23 cellular contexts compared by ENCODE assay signal in the genomic region with DNA sequence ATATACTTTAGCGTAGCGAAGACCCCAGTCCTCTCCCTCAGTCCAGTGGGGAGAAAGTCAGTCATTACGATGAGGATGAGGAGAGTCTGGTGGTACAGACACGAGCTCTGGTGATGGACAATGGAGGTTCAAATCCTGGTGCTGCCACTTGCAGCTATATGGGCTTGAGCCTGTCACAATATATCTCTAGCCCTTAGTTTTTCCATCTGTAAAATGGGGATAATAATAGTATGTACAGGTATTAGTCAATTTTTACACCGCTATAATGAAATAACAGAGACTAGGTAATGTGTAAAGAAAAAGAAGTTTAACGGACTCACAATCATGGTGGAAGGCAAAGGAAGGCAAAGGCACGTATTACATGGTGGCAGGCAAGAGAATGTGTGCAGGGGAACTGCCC.
DNase-seq lines count a peak whose midpoint lies in the region; ATAC-seq, FAIRE-seq and TF ChIP-seq lines count a peak whose summit lies in the region.
"Had no signal": no experiment of that assay in that cellular context is flagged by ENCODE, and none has a peak within 500 bp of the region (broad histone marks: within the 10 kb centered on the region; RNA-seq: fewer than 3 reads in every experiment).

No MANE protein-coding gene starts in this region.

- peak overlapping the region; percentile 13 for H3K27ac Mint-ChIP-seq in CD4-positive, alpha-beta T cell
- H3K27ac Mint-ChIP-seq in activated CD8-positive, alpha-beta T cell treated with anti-CD3 and anti-CD28 coated beads for 36 hours, result peak overlapping the region; percentile 6
- peak overlapping the region; percentile 2 to 98 (median 86) for H3K27ac Mint-ChIP-seq in naive B cell
- H3K27ac Mint-ChIP-seq: CD8-positive, alpha-beta T cell; GM23338 had no signal

- no peak for TF ChIP-seq POLR2A in A549 (IDR thresholded peaks at IDR 0.05; ENCODE audit: low read length)

- intact Hi-C loops in CD4-positive, alpha-beta T cell (cut with DNase I, micrococcal nuclease), result loop anchor here in 1 of 2 experiments (5.0 kb wide), 1 partner anchor 85 kb away; no protein-coding TSS in a partner anchor
- intact Hi-C loops in activated CD8-positive, alpha-beta T cell treated with anti-CD3 and anti-CD28 coated beads for 36 hours (cut with micrococcal nuclease), result loop anchor here (5.0 kb wide), 1 partner anchor 80 kb away; no protein-coding TSS in a partner anchor

- peaks cover 72% of the 10 kb centered on the region for H3K4me1 Mint-ChIP-seq in CD4-positive, alpha-beta T cell (ENCODE audit: low read depth)
- H3K4me1 Mint-ChIP-seq in activated CD8-positive, alpha-beta T cell treated with anti-CD3 and anti-CD28 coated beads for 36 hours (ENCODE audit: low read depth), result peaks cover 65% of the 10 kb centered on the region
- peaks cover 63 to 80% (median 64%) of the 10 kb centered on the region in 3 donors for H3K4me1 Mint-ChIP-seq in naive B cell

- no peak overlapping the region for H3K4me3 ChIP-seq in A549
- H3K4me3 ChIP-seq: BLaER1, GM23338, HAP-1, MG63 had no signal

- H3K9me3 Mint-ChIP-seq in CD4-positive, alpha-beta T cell, result no peaks in the 10 kb centered on the region
- H3K9me3 Mint-ChIP-seq in activated CD8-positive, alpha-beta T cell treated with anti-CD3 and anti-CD28 coated beads for 36 hours, result peaks cover 6% of the 10 kb centered on the region
- peaks cover 0 to 4% (median 2%) of the 10 kb centered on the region in 7 donors for H3K9me3 Mint-ChIP-seq in naive B cell
- H3K9me3 Mint-ChIP-seq: CD8-positive, alpha-beta T cell had no signal

- peaks cover 47% of the 10 kb centered on the region for H3K4me1 ChIP-seq in A549

- TF ChIP-seq EP300 in A549 (IDR thresholded peaks at IDR 0.05), result no peak

- CTCF ChIA-PET in A549 (lab: Yijun Ruan, JAX), result interaction anchor here (0.9 kb wide), 1 partner anchor 11 kb away, joined by 3 read pairs; no protein-coding TSS in a partner anchor
- CTCF ChIA-PET in CD4-positive, alpha-beta T cell (lab: Charles Lee), result no interaction called here
- CTCF ChIA-PET in activated CD8-positive, alpha-beta T cell treated with anti-CD3 and anti-CD28 coated beads for 36 hours (lab: Charles Lee), result no interaction called here

- H3K27ac ChIP-seq in A549, result peak overlapping the region; percentile 93 to 97; a peak in 4 of 6 replicates
- no peak overlapping the region for H3K27ac ChIP-seq in CD4-positive, alpha-beta T cell (ENCODE audit: low read depth, low read length)
- H3K27ac ChIP-seq: RWPE1 had no signal

- H3K4me2 ChIP-seq in A549, result no peak overlapping the region
- H3K4me2 ChIP-seq: GM23338 had no signal

- no peak for DNase-seq in A549 (ENCODE audit: low read depth in 1 of 2, low spot score in 1 of 2)
- DNase-seq in CD4-positive, alpha-beta T cell, result no peak
- DNase-seq in activated CD8-positive, alpha-beta T cell treated with anti-CD3 and anti-CD28 coated beads for 36 hours, result no peak
- no peak for DNase-seq in naive B cell
- no peak for DNase-seq in NOMO-1 treated with dmso at 0.1 percent for 144 hours (lab: John Stamatoyannopoulos, UW; ENCODE audit: unreplicated experiment)
- DNase-seq in EL, result no peak
- DNase-seq: CD8-positive, alpha-beta T cell; DND-41; Kasumi-1; MG63; NCI-H1436; NCI-H187 treated with DMSO at 0.1 percent for 48 hours; NCI-H2107; NCI-H446 treated with DMSO at 0.1 percent for 48 hours; NCI-H526 treated with DMSO at 0.1 percent for 48 hours; PC-3 had no signal

- H3K9me3 ChIP-seq in A549, result no peaks in the 10 kb centered on the region
- H3K9me3 ChIP-seq in CD4-positive, alpha-beta T cell (ENCODE audit: control insufficient read depth, low read length), result no peaks in the 10 kb centered on the region
- H3K9me3 ChIP-seq: HAP-1 had no signal

- WGBS in A549 (ENCODE audit: missing lambda C conversion rate), result 91% methylated on average over 7 of the region's 7 CpGs

- POLR2A ChIA-PET in A549 (lab: Yijun Ruan, JAX), result no interaction called here
- POLR2A ChIA-PET in CD4-positive, alpha-beta T cell (lab: Charles Lee), result no interaction called here
- POLR2A ChIA-PET in activated CD8-positive, alpha-beta T cell treated with anti-CD3 and anti-CD28 coated beads for 36 hours (lab: Charles Lee), result interaction anchor here (0.6 to 1.5 kb wide), 4 partner anchors 47 to 131 kb away, joined by 3 to 4 read pairs (median 3); no protein-coding TSS in a partner anchor

- TF ChIP-seq CTCF in A549 (IDR thresholded peaks at IDR 0.05), result no peak
- TF ChIP-seq CTCF in CD4-positive, alpha-beta T cell (IDR thresholded peaks at IDR 0.05), result no peak
- no peak for TF ChIP-seq CTCF in activated CD8-positive, alpha-beta T cell treated with anti-CD3 and anti-CD28 coated beads for 36 hours (IDR thresholded peaks at IDR 0.05)

- peaks cover 4% of the 10 kb centered on the region for H3K36me3 Mint-ChIP-seq in CD4-positive, alpha-beta T cell (ENCODE audit: low read depth)
- H3K36me3 Mint-ChIP-seq in activated CD8-positive, alpha-beta T cell treated with anti-CD3 and anti-CD28 coated beads for 36 hours (ENCODE audit: low read depth), result peaks cover 8% of the 10 kb centered on the region
- H3K36me3 Mint-ChIP-seq in naive B cell, result peaks cover 0 to 5% of the 10 kb centered on the region in 2 donors

- no peaks in the 10 kb centered on the region for H3K27me3 ChIP-seq in CD4-positive, alpha-beta T cell (ENCODE audit: control insufficient read depth, insufficient read depth, low read length)
- H3K27me3 ChIP-seq: BLaER1, MG63 had no signal

- H3K4me3 Mint-ChIP-seq in CD4-positive, alpha-beta T cell, result no peak overlapping the region
- no peak overlapping the region for H3K4me3 Mint-ChIP-seq in activated CD8-positive, alpha-beta T cell treated with anti-CD3 and anti-CD28 coated beads for 36 hours
- peak overlapping the region in 2 of 8 donors; percentile 3 to 26 for H3K4me3 Mint-ChIP-seq in naive B cell
- H3K4me3 Mint-ChIP-seq: CD8-positive, alpha-beta T cell; GM23338 had no signal

- no peak for FAIRE-seq in A549 (lab: Jason Lieb, UNC)
- FAIRE-seq: GM18507 had no signal

- H3K27me3 Mint-ChIP-seq in CD4-positive, alpha-beta T cell, result no peaks in the 10 kb centered on the region
- no peaks in the 10 kb centered on the region for H3K27me3 Mint-ChIP-seq in activated CD8-positive, alpha-beta T cell treated with anti-CD3 and anti-CD28 coated beads for 36 hours
- no peaks in the 10 kb centered on the region for H3K27me3 Mint-ChIP-seq in naive B cell

- TF ChIP-seq RAD21 in A549 (conservative IDR thresholded peaks at IDR 0.05 in 1 of 2, IDR thresholded peaks at IDR 0.05 in 1 of 2), result no peak

- ATAC-seq in A549 (no peak), naive B cell (ENCODE audit: low read depth in 2 of 2) (no peak), GM21390 (IDR thresholded peaks at IDR 0.05; ENCODE audit: unreplicated experiment) (no peak)
- ATAC-seq in CD4-positive, alpha-beta T cell (ENCODE audit: poor library complexity), result no peak
- no peak for ATAC-seq in activated CD8-positive, alpha-beta T cell treated with anti-CD3 and anti-CD28 coated beads for 36 hours
- ATAC-seq: CD8-positive, alpha-beta T cell; GM23338; PC-3; SK-N-SH treated with all-trans-retinoic acid at 6 μM for 48 hours had no signal

TF ChIP-seq in A549, 52 proteins besides CTCF, POLR2A, EP300 and RAD21 (continues in another document):
- TF ChIP-seq JUNB (IDR thresholded peaks at IDR 0.05) (no peak), JUN (IDR thresholded peaks at IDR 0.05) (no peak), ZSCAN20 (CRISPR knock-in tag; IDR thresholded peaks at IDR 0.05) (no peak), NFE2L2 (conservative IDR thresholded peaks at IDR 0.05; ENCODE audit: low read length) (no peak), BCL3 (IDR thresholded peaks at IDR 0.05) (no peak), HOXB5 (CRISPR knock-in tag; IDR thresholded peaks at IDR 0.05) (no peak), FOXS1 (CRISPR knock-in tag; IDR thresholded peaks at IDR 0.05) (no peak), BHLHE40 (IDR thresholded peaks at IDR 0.05; ENCODE audit: low read depth, low read length) (no peak)
- TF ChIP-seq, protein P1, sequence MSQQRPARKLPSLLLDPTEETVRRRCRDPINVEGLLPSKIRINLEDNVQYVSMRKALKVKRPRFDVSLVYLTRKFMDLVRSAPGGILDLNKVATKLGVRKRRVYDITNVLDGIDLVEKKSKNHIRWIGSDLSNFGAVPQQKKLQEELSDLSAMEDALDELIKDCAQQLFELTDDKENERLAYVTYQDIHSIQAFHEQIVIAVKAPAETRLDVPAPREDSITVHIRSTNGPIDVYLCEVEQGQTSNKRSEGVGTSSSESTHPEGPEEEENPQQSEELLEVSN (IDR thresholded peaks at IDR 0.05; ENCODE audit: borderline replicate concordance, low read depth), result no peak
- TF ChIP-seq, protein P2, sequence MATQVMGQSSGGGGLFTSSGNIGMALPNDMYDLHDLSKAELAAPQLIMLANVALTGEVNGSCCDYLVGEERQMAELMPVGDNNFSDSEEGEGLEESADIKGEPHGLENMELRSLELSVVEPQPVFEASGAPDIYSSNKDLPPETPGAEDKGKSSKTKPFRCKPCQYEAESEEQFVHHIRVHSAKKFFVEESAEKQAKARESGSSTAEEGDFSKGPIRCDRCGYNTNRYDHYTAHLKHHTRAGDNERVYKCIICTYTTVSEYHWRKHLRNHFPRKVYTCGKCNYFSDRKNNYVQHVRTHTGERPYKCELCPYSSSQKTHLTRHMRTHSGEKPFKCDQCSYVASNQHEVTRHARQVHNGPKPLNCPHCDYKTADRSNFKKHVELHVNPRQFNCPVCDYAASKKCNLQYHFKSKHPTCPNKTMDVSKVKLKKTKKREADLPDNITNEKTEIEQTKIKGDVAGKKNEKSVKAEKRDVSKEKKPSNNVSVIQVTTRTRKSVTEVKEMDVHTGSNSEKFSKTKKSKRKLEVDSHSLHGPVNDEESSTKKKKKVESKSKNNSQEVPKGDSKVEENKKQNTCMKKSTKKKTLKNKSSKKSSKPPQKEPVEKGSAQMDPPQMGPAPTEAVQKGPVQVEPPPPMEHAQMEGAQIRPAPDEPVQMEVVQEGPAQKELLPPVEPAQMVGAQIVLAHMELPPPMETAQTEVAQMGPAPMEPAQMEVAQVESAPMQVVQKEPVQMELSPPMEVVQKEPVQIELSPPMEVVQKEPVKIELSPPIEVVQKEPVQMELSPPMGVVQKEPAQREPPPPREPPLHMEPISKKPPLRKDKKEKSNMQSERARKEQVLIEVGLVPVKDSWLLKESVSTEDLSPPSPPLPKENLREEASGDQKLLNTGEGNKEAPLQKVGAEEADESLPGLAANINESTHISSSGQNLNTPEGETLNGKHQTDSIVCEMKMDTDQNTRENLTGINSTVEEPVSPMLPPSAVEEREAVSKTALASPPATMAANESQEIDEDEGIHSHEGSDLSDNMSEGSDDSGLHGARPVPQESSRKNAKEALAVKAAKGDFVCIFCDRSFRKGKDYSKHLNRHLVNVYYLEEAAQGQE (IDR thresholded peaks at IDR 0.05), result no peak

Comparison
In these comparisons a context has a peak if more than half of its experiments do, and no peak if none do; other contexts are left out.
1. H3K27ac Mint-ChIP-seq: peak in every context shown above with its lines; median percentile 86 in naive B cell; 13 in CD4-positive, alpha-beta T cell; 6 in activated CD8-positive, alpha-beta T cell treated with anti-CD3 and anti-CD28 coated beads for 36 hours.